ENCODE assay signal across 26 cellular contexts in the genomic region with DNA sequence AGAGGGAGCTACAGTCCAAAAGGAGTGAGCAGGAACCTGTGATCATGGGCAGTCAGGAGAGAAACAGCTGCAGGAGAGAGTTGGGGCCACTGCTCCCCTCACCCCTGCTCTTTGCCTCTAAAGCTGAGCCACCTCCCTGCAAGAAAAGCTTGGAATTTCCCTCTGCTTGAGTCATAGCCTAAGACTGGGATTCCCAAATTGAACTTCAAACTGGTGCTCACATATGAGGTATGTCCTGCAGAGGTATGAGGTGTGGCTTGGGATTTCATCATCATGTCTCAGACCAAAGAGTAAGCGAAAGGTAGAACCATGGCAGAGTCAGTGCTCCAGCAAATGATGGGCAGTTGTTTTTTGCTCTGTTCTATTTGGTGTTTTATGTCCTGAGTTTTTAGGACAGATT.
A peak's percentile ranks its signal among the peaks of the same experiment; 100 is the strongest.
DNase-seq lines count a peak whose midpoint lies in the region; ATAC-seq and TF ChIP-seq lines count a peak whose summit lies in the region.
"Had no signal": no experiment of that assay in that cellular context is flagged by ENCODE, and none has a peak within 500 bp of the region (broad histone marks: within the 10 kb centered on the region; RNA-seq: fewer than 3 reads in every experiment).

No MANE protein-coding gene starts in this region.

- H3K9me3 ChIP-seq in smooth muscle cell (replicated peaks; ENCODE audit: low read depth): no peaks in the 10 kb centered on the region
- H3K9me3 ChIP-seq: heart left ventricle had no signal

- no peaks in the 10 kb centered on the region for H3K4me1 ChIP-seq in smooth muscle cell (ENCODE audit: low read depth)

- no peaks in the 10 kb centered on the region for H3K36me3 Mint-ChIP-seq in Calu3 (ENCODE audit: insufficient read depth, unreplicated experiment)
- H3K36me3 Mint-ChIP-seq: immature natural killer cell had no signal

- H3K36me3 ChIP-seq in kidney epithelial cell (ENCODE audit: control insufficient read depth, insufficient read depth, low read length) (no peaks in the 10 kb centered on the region), smooth muscle cell (ENCODE audit: low read depth) (no peaks in the 10 kb centered on the region)
- H3K36me3 ChIP-seq: heart left ventricle had no signal

- H3K4me1 Mint-ChIP-seq in Calu3 (ENCODE audit: low read depth, unreplicated experiment): peaks cover 13% of the 10 kb centered on the region
- H3K4me1 Mint-ChIP-seq in stimulated activated naive CD8-positive, alpha-beta T cell treated with anti-CD3 and anti-CD28 coated beads, Interleukin-15, amount 100 ng/mL, for 72 hours: no peaks in the 10 kb centered on the region
- H3K4me1 Mint-ChIP-seq: activated CD4-positive, alpha-beta memory T cell treated with anti-CD3 and anti-CD28 coated beads, Interleukin-2, amount 10 ng/mL, durations not matched to agents 7 days and 5 days; immature natural killer cell had no signal

- no peak overlapping the region for H3K27ac ChIP-seq in smooth muscle cell (ENCODE audit: low read depth)
- H3K27ac ChIP-seq: C4-2B, KMS-11 had no signal

- no peak overlapping the region for H3K4me2 ChIP-seq in smooth muscle cell
- H3K4me2 ChIP-seq: KMS-11 had no signal

- no peaks in the 10 kb centered on the region for H3K79me2 ChIP-seq in smooth muscle cell (ENCODE audit: low read depth)

- no TSS peak for BruUV-seq in Calu3 (replicated peaks; lab: Mats Ljungman, UMichigan)

- H3K27ac Mint-ChIP-seq in Calu3 (ENCODE audit: unreplicated experiment): no peak overlapping the region
- H3K27ac Mint-ChIP-seq in stimulated activated naive CD8-positive, alpha-beta T cell treated with anti-CD3 and anti-CD28 coated beads, Interleukin-15, amount 100 ng/mL, for 72 hours: no peak overlapping the region
- H3K27ac Mint-ChIP-seq: activated CD4-positive, alpha-beta memory T cell treated with anti-CD3 and anti-CD28 coated beads, Interleukin-2, amount 10 ng/mL, durations not matched to agents 7 days and 5 days; activated naive CD4-positive, alpha-beta T cell treated with anti-CD3 and anti-CD28 coated beads for 36 hours; immature natural killer cell; T-helper 2 cell treated with Interferon-gamma antibody and Interleukin-4, amounts not matched to agents 5 μg/mL and 100 μg/mL, for 36 hours had no signal

- no peak overlapping the region for H2AFZ ChIP-seq in smooth muscle cell (ENCODE audit: low read depth)

- no peaks in the 10 kb centered on the region for H3K27me3 Mint-ChIP-seq in Calu3 (ENCODE audit: unreplicated experiment)
- peaks cover 10% of the 10 kb centered on the region for H3K27me3 Mint-ChIP-seq in stimulated activated naive CD8-positive, alpha-beta T cell treated with anti-CD3 and anti-CD28 coated beads, Interleukin-15, amount 100 ng/mL, for 72 hours

- 83% methylated on average over 1 of the region's 1 CpG for WGBS in smooth muscle cell (ENCODE audit: low lambda C conversion rate)

- H3K9me3 Mint-ChIP-seq in Calu3 (ENCODE audit: low read depth, unreplicated experiment): no peaks in the 10 kb centered on the region
- peaks cover 0 to 5% of the 10 kb centered on the region in 2 donors for H3K9me3 Mint-ChIP-seq in stimulated activated naive CD8-positive, alpha-beta T cell treated with anti-CD3 and anti-CD28 coated beads, Interleukin-15, amount 100 ng/mL, for 72 hours
- H3K9me3 Mint-ChIP-seq: activated CD4-positive, alpha-beta memory T cell treated with anti-CD3 and anti-CD28 coated beads, Interleukin-2, amount 10 ng/mL, durations not matched to agents 7 days and 5 days; activated naive CD4-positive, alpha-beta T cell treated with anti-CD3 and anti-CD28 coated beads for 36 hours; immature natural killer cell; T-helper 2 cell treated with Interferon-gamma antibody and Interleukin-4, amounts not matched to agents 5 μg/mL and 100 μg/mL, for 36 hours had no signal

- H3K27me3 ChIP-seq in kidney epithelial cell (ENCODE audit: control insufficient read depth, insufficient read depth, low read length) (no peaks in the 10 kb centered on the region), smooth muscle cell (ENCODE audit: low read depth) (no peaks in the 10 kb centered on the region)
- H3K27me3 ChIP-seq: heart left ventricle had no signal

- CTCF ChIA-PET in Calu3 (lab: Charles Lee): interaction anchor here (1.0 kb wide), 1 partner anchor 12 kb away, joined by 3 read pairs; no protein-coding TSS in a partner anchor

- no peaks in the 10 kb centered on the region for H4K20me1 ChIP-seq in smooth muscle cell (ENCODE audit: low read depth)

- H3K9ac ChIP-seq in smooth muscle cell (ENCODE audit: low read depth): no peak overlapping the region
- H3K9ac ChIP-seq: KMS-11 had no signal

- H3K4me3 ChIP-seq in choroid plexus epithelial cell (ENCODE audit: low read depth, low read length) (no peak overlapping the region), kidney epithelial cell (ENCODE audit: low read depth, low read length) (no peak overlapping the region), smooth muscle cell (no peak overlapping the region)
- H3K4me3 ChIP-seq: GM12878, heart left ventricle had no signal

- ATAC-seq in stimulated activated naive CD8-positive, alpha-beta T cell treated with anti-CD3 and anti-CD28 coated beads, Interleukin-15, amount 100 ng/mL, for 72 hours: no peak
- ATAC-seq in HG03108 (IDR thresholded peaks at IDR 0.05; ENCODE audit: unreplicated experiment): no peak
- ATAC-seq in GM21786 (IDR thresholded peaks at IDR 0.05; ENCODE audit: unreplicated experiment): no peak
- ATAC-seq: activated T-cell treated with anti-CD3 and anti-CD28 coated beads, Interleukin-2, amount 50 U/mL, for 4 hours; GM12878; heart left ventricle had no signal

- H3F3A ChIP-seq in smooth muscle cell (ENCODE audit: low read depth): no peaks in the 10 kb centered on the region

- TF ChIP-seq CTCF in Calu3 (IDR thresholded peaks at IDR 0.05; ENCODE audit: unreplicated experiment) (no peak), choroid plexus epithelial cell (conservative IDR thresholded peaks at IDR 0.05; ENCODE audit: low read depth, low read length) (no peak), kidney epithelial cell (IDR thresholded peaks at IDR 0.05; ENCODE audit: insufficient read depth, low read length, poor library complexity, severe bottlenecking) (no peak), smooth muscle cell (IDR thresholded peaks at IDR 0.05; ENCODE audit: borderline replicate concordance, insufficient read depth, poor library complexity, severe bottlenecking) (no peak)

- no peak overlapping the region for H3K4me3 Mint-ChIP-seq in Calu3 (ENCODE audit: low read depth, unreplicated experiment)
- no peak overlapping the region for H3K4me3 Mint-ChIP-seq in stimulated activated naive CD8-positive, alpha-beta T cell treated with anti-CD3 and anti-CD28 coated beads, Interleukin-15, amount 100 ng/mL, for 72 hours
- H3K4me3 Mint-ChIP-seq: activated CD4-positive, alpha-beta memory T cell treated with anti-CD3 and anti-CD28 coated beads, Interleukin-2, amount 10 ng/mL, durations not matched to agents 7 days and 5 days; activated naive CD4-positive, alpha-beta T cell treated with anti-CD3 and anti-CD28 coated beads for 36 hours; activated T-cell treated with anti-CD3 and anti-CD28 coated beads, Interleukin-2, amount 50 U/mL, for 4 hours; immature natural killer cell; T-helper 2 cell treated with Interferon-gamma antibody and Interleukin-4, amounts not matched to agents 5 μg/mL and 100 μg/mL, for 36 hours had no signal

- intact Hi-C loops in Calu3 (cut with micrococcal nuclease; ENCODE audit: unreplicated experiment): no loop called here

- DNase-seq in Calu3 (peak; percentile 32), M059J (ENCODE audit: low read depth) (peak; percentile 30), choroid plexus epithelial cell (ENCODE audit: low read depth) (peak; percentile 15), kidney epithelial cell (ENCODE audit: low read depth) (peak; percentile 54), smooth muscle cell (lab: John Stamatoyannopoulos, UW; ENCODE audit: unreplicated experiment) (no peak)
- DNase-seq in stimulated activated naive CD8-positive, alpha-beta T cell treated with anti-CD3 and anti-CD28 coated beads, Interleukin-15, amount 100 ng/mL, for 72 hours: no peak
- DNase-seq: activated CD4-positive, alpha-beta memory T cell treated with anti-CD3 and anti-CD28 coated beads, Interleukin-2, amount 10 ng/mL, durations not matched to agents 7 days and 5 days; activated naive CD4-positive, alpha-beta T cell treated with anti-CD3 and anti-CD28 coated beads for 36 hours; activated T-cell treated with anti-CD3 and anti-CD28 coated beads, Interleukin-2, amount 50 U/mL, for 4 hours; anterior cingulate cortex; cerebellar nuclear complex; DMS 273 treated with DMSO at 0.1 percent for 48 hours; effector CD8-positive, alpha-beta T cell; heart left ventricle; immature natural killer cell; NCI-H2029; NCI-H345; retina; stimulated activated CD4-positive, alpha-beta T cell treated with anti-CD3 and anti-CD28 coated beads, Interleukin-12 subunit alpha, Interleukin-12 subunit beta, amount 100 ng/mL, for 4 hours; stimulated activated CD8-positive, alpha-beta memory T cell treated with anti-CD3 and anti-CD28 coated beads, Interleukin-4, amount 100 ng/mL, for 48 hours had no signal

Comparison
In these comparisons a context has a peak if more than half of its experiments do, and no peak if none do; other contexts are left out.
1. DNase-seq: peak in Calu3 (single experiment), M059J (single experiment), choroid plexus epithelial cell (single experiment) and kidney epithelial cell (single experiment); none in stimulated activated naive CD8-positive, alpha-beta T cell treated with anti-CD3 and anti-CD28 coated beads, Interleukin-15, amount 100 ng/mL, for 72 hours (0 of 2) and smooth muscle cell (single experiment).